ENCODE assay signal across 13 cellular contexts in the genomic region with DNA sequence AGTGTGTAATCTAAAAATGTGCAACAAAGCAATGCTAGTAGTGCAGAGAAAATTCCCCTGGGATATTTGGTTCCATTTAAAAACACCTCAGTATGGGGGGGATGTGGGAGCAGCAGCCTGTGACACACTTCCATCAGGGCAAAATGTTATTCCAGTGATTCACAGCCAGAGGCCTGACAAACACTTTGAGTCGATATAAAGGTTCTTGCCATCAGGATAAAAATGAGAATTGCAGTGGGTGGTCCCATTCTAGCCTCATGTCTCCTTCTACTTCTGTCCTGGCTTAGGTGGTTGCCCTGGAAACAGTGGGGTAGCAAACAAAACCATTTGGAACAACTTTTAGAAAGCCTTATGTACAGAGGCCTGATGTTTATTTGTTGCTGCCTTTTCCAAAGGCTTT.
DNase-seq lines count a peak whose midpoint lies in the region; ATAC-seq, FAIRE-seq and TF ChIP-seq lines count a peak whose summit lies in the region.
"Had no signal": no experiment of that assay in that cellular context is flagged by ENCODE, and none has a peak within 500 bp of the region (broad histone marks: within the 10 kb centered on the region; RNA-seq: fewer than 3 reads in every experiment).

No MANE protein-coding gene starts in this region.

- DNase-seq in A172 (ENCODE audit: low spot score) = peak; percentile 36
- DNase-seq in HK-2 (ENCODE audit: unreplicated experiment) = peak; percentile 14
- peak; percentile 61 for DNase-seq in astrocyte (ENCODE audit: low read depth)
- DNase-seq in iris pigment epithelial cell (ENCODE audit: low read depth) = peak; percentile 65
- DNase-seq in SHP77 treated with DMSO at 0.1 percent for 48 hours (lab: John Stamatoyannopoulos, UW) = no peak
- no peak for DNase-seq in activated T-helper 2 cell treated with anti-CD3 and anti-CD28 coated beads, Interferon-gamma antibody, Interleukin-2, Interleukin-4, amounts not matched to agents 10 μg/mL and 5 μg/mL and 100 μg/mL, durations not matched to agents 14 hours and 24 hours and 36 hours (ENCODE audit: low spot score)
- DNase-seq in stimulated activated naive CD8-positive, alpha-beta T cell treated with anti-CD3 and anti-CD28 coated beads, Interleukin-15, amount 100 ng/mL, for 72 hours = no peak
- DNase-seq: activated CD8-positive, alpha-beta memory T cell treated with anti-CD3 and anti-CD28 coated beads, Interleukin-2, amount 10 ng/mL, durations not matched to agents 7 days and 5 days; amniotic stem cell; naive B cell; NCI-H2029; upper lobe of right lung had no signal

- intact Hi-C loops in activated T-helper 2 cell treated with anti-CD3 and anti-CD28 coated beads, Interferon-gamma antibody, Interleukin-2, Interleukin-4, amounts not matched to agents 10 μg/mL and 5 μg/mL and 100 μg/mL, durations not matched to agents 14 hours and 24 hours and 36 hours (cut with micrococcal nuclease) = no loop called here

- peak overlapping the region; percentile 49 for H2AFZ ChIP-seq in astrocyte (ENCODE audit: low read depth, low read length)

- FAIRE-seq in astrocyte (lab: Jason Lieb, UNC) = no peak

- ATAC-seq in stimulated activated naive CD8-positive, alpha-beta T cell treated with anti-CD3 and anti-CD28 coated beads, Interleukin-15, amount 100 ng/mL, for 72 hours = no peak
- ATAC-seq in GM18867 (IDR thresholded peaks at IDR 0.05; ENCODE audit: unreplicated experiment) = no peak
- ATAC-seq: activated CD8-positive, alpha-beta memory T cell treated with anti-CD3 and anti-CD28 coated beads, Interleukin-2, amount 10 ng/mL, durations not matched to agents 7 days and 5 days; upper lobe of right lung had no signal

- H3K9me3 ChIP-seq in astrocyte (ENCODE audit: insufficient read depth, low read depth, low read length) = no peaks in the 10 kb centered on the region
- H3K9me3 ChIP-seq: upper lobe of right lung had no signal

- peak overlapping the region; percentile 53 for H3K9ac ChIP-seq in astrocyte (ENCODE audit: low read length)

- H4K20me1 ChIP-seq in astrocyte (ENCODE audit: insufficient read depth, low read length) = no peaks in the 10 kb centered on the region

- peak overlapping the region; percentile 31 for H3K4me3 Mint-ChIP-seq in astrocyte (ENCODE audit: unreplicated experiment)
- H3K4me3 Mint-ChIP-seq in activated T-helper 2 cell treated with anti-CD3 and anti-CD28 coated beads, Interferon-gamma antibody, Interleukin-2, Interleukin-4, amounts not matched to agents 10 μg/mL and 5 μg/mL and 100 μg/mL, durations not matched to agents 14 hours and 24 hours and 36 hours (ENCODE audit: low read depth) = no peak overlapping the region
- no peak overlapping the region for H3K4me3 Mint-ChIP-seq in stimulated activated naive CD8-positive, alpha-beta T cell treated with anti-CD3 and anti-CD28 coated beads, Interleukin-15, amount 100 ng/mL, for 72 hours
- H3K4me3 Mint-ChIP-seq: activated CD8-positive, alpha-beta memory T cell treated with anti-CD3 and anti-CD28 coated beads, Interleukin-2, amount 10 ng/mL, durations not matched to agents 7 days and 5 days; naive B cell had no signal

- peaks cover 26% of the 10 kb centered on the region for H3K4me1 ChIP-seq in astrocyte (ENCODE audit: insufficient read depth, low read length)

- no peak for TF ChIP-seq CTCF in astrocyte (IDR thresholded peaks at IDR 0.05; ENCODE audit: insufficient read depth, low read depth, low read length)

- H3K36me3 ChIP-seq in astrocyte (ENCODE audit: insufficient read depth, low read length) = no peaks in the 10 kb centered on the region
- H3K36me3 ChIP-seq: upper lobe of right lung had no signal

- H3K27me3 Mint-ChIP-seq in astrocyte (ENCODE audit: low read depth, unreplicated experiment) = peaks cover 5% of the 10 kb centered on the region
- no peaks in the 10 kb centered on the region for H3K27me3 Mint-ChIP-seq in activated T-helper 2 cell treated with anti-CD3 and anti-CD28 coated beads, Interferon-gamma antibody, Interleukin-2, Interleukin-4, amounts not matched to agents 10 μg/mL and 5 μg/mL and 100 μg/mL, durations not matched to agents 14 hours and 24 hours and 36 hours (ENCODE audit: low read depth)
- H3K27me3 Mint-ChIP-seq in stimulated activated naive CD8-positive, alpha-beta T cell treated with anti-CD3 and anti-CD28 coated beads, Interleukin-15, amount 100 ng/mL, for 72 hours = no peaks in the 10 kb centered on the region
- H3K27me3 Mint-ChIP-seq: activated CD8-positive, alpha-beta memory T cell treated with anti-CD3 and anti-CD28 coated beads, Interleukin-2, amount 10 ng/mL, durations not matched to agents 7 days and 5 days; naive B cell had no signal

- H3K79me2 ChIP-seq in astrocyte (ENCODE audit: insufficient read depth, low read length) = no peaks in the 10 kb centered on the region

- H3K4me3 ChIP-seq in astrocyte (ENCODE audit: insufficient read depth, low read depth, low read length) = peak overlapping the region; percentile 18
- H3K4me3 ChIP-seq: upper lobe of right lung had no signal

- H3K27ac ChIP-seq in astrocyte (ENCODE audit: low read depth, low read length) = peak overlapping the region; percentile 82
- H3K27ac ChIP-seq: upper lobe of right lung had no signal

- peaks cover 27% of the 10 kb centered on the region for H3K4me1 Mint-ChIP-seq in astrocyte (ENCODE audit: low read depth, unreplicated experiment)
- H3K4me1 Mint-ChIP-seq in activated T-helper 2 cell treated with anti-CD3 and anti-CD28 coated beads, Interferon-gamma antibody, Interleukin-2, Interleukin-4, amounts not matched to agents 10 μg/mL and 5 μg/mL and 100 μg/mL, durations not matched to agents 14 hours and 24 hours and 36 hours (ENCODE audit: low read depth) = peaks cover 3% of the 10 kb centered on the region
- no peaks in the 10 kb centered on the region for H3K4me1 Mint-ChIP-seq in stimulated activated naive CD8-positive, alpha-beta T cell treated with anti-CD3 and anti-CD28 coated beads, Interleukin-15, amount 100 ng/mL, for 72 hours

- H3K27ac Mint-ChIP-seq in astrocyte (ENCODE audit: unreplicated experiment) = peak overlapping the region; percentile 82
- no peak overlapping the region for H3K27ac Mint-ChIP-seq in activated T-helper 2 cell treated with anti-CD3 and anti-CD28 coated beads, Interferon-gamma antibody, Interleukin-2, Interleukin-4, amounts not matched to agents 10 μg/mL and 5 μg/mL and 100 μg/mL, durations not matched to agents 14 hours and 24 hours and 36 hours
- H3K27ac Mint-ChIP-seq in stimulated activated naive CD8-positive, alpha-beta T cell treated with anti-CD3 and anti-CD28 coated beads, Interleukin-15, amount 100 ng/mL, for 72 hours = no peak overlapping the region
- H3K27ac Mint-ChIP-seq: activated CD8-positive, alpha-beta memory T cell treated with anti-CD3 and anti-CD28 coated beads, Interleukin-2, amount 10 ng/mL, durations not matched to agents 7 days and 5 days had no signal

- peak overlapping the region; percentile 75 for H3K4me2 ChIP-seq in astrocyte (ENCODE audit: low read length)

- H3K27me3 ChIP-seq in astrocyte (ENCODE audit: insufficient read depth, low read length) = no peaks in the 10 kb centered on the region
- H3K27me3 ChIP-seq: upper lobe of right lung had no signal

- peaks cover 2% of the 10 kb centered on the region for H3K36me3 Mint-ChIP-seq in astrocyte (ENCODE audit: low read depth, unreplicated experiment)
- no peaks in the 10 kb centered on the region for H3K36me3 Mint-ChIP-seq in activated T-helper 2 cell treated with anti-CD3 and anti-CD28 coated beads, Interferon-gamma antibody, Interleukin-2, Interleukin-4, amounts not matched to agents 10 μg/mL and 5 μg/mL and 100 μg/mL, durations not matched to agents 14 hours and 24 hours and 36 hours (ENCODE audit: low read depth)
- H3K36me3 Mint-ChIP-seq: activated CD8-positive, alpha-beta memory T cell treated with anti-CD3 and anti-CD28 coated beads, Interleukin-2, amount 10 ng/mL, durations not matched to agents 7 days and 5 days; naive B cell had no signal

- no peaks in the 10 kb centered on the region for H3K9me3 Mint-ChIP-seq in astrocyte (ENCODE audit: unreplicated experiment)
- H3K9me3 Mint-ChIP-seq in activated T-helper 2 cell treated with anti-CD3 and anti-CD28 coated beads, Interferon-gamma antibody, Interleukin-2, Interleukin-4, amounts not matched to agents 10 μg/mL and 5 μg/mL and 100 μg/mL, durations not matched to agents 14 hours and 24 hours and 36 hours = no peaks in the 10 kb centered on the region
- H3K9me3 Mint-ChIP-seq in stimulated activated naive CD8-positive, alpha-beta T cell treated with anti-CD3 and anti-CD28 coated beads, Interleukin-15, amount 100 ng/mL, for 72 hours = no peaks in the 10 kb centered on the region
- H3K9me3 Mint-ChIP-seq: naive B cell had no signal

Comparison
In these comparisons a context has a peak if more than half of its experiments do, and no peak if none do; other contexts are left out.
1. DNase-seq: peak in A172 (single experiment), HK-2 (single experiment), astrocyte (single experiment) and iris pigment epithelial cell (single experiment); none in SHP77 treated with DMSO at 0.1 percent for 48 hours (single experiment), activated T-helper 2 cell treated with anti-CD3 and anti-CD28 coated beads, Interferon-gamma antibody, Interleukin-2, Interleukin-4, amounts not matched to agents 10 μg/mL and 5 μg/mL and 100 μg/mL, durations not matched to agents 14 hours and 24 hours and 36 hours (single experiment) and stimulated activated naive CD8-positive, alpha-beta T cell treated with anti-CD3 and anti-CD28 coated beads, Interleukin-15, amount 100 ng/mL, for 72 hours (0 of 2).